8 cellular contexts compared by ENCODE assay signal in the genomic region with DNA sequence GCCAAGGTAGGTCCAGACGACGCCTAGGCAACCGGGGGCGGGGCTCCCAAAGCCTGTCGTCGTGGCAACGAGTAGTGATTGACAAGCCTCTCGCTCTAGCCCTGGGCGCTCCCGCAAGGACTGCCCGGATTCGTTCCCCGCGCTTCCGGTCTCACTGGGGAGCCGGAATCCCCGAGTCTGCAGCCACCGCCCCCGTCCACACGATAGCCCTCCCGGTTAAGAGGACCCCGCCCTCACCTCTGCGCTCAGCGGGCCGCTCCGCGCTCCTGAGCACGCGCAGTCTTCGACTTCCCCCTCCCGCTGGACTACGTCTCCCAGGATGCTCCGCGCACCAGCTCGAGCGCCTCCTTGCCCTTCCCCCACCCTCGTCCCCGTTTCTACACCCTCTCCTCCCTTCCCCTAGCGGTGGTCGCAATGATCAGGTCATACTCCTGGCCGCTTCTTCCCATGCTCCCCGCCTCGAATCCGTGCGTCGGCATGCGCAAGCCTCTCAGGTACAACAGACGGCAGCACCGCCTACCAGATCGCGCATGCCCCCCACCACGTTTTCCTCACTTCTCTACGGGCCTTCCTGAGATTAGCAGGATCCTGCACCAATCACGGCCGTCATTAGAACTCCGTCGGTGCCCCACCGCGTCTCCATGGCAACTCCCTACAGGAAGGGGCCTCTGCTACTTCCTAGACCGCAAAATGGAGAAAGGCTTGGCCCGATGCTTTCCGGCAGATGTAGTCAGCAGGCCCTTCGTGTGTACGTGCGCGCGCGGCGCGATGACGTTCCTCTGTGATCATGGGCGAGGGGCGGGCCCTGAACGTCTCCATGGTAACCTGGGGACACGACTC. TPM values are rescaled to one million over a fixed set of nuclear protein-coding genes. Genes with fewer than 3 reads are reported as not detected.
DNase-seq lines count a peak whose midpoint lies in the region; ATAC-seq and TF ChIP-seq lines count a peak whose summit lies in the region.

A gene (minus strand): TSS at position 518 of the 840 bp plus-strand sequence. CDS start 1,946 bp downstream, outside the sequence.

- peak; percentile 100 for DNase-seq in RPMI7951 (ENCODE audit: low read depth)
- DNase-seq in right atrium auricular region (ENCODE audit: low spot score), result peak; percentile 100
- DNase-seq in retinal pigment epithelial cell (ENCODE audit: low read depth), result peak; percentile 100
- no peak for DNase-seq in NCI-H510A treated with DMSO at 0.1 percent for 48 hours (lab: John Stamatoyannopoulos, UW)
- DNase-seq in SKM-1 (lab: John Stamatoyannopoulos, UW; ENCODE audit: unreplicated experiment), result no peak

- peaks cover 21% of the 10 kb centered on the region for H3K36me3 ChIP-seq in right atrium auricular region

- H3K27me3 ChIP-seq in right atrium auricular region, result no peaks in the 10 kb centered on the region

- TF ChIP-seq CTCF in GM12873 (IDR thresholded peaks at IDR 0.05; ENCODE audit: insufficient read depth, low read depth, low read length, missing control alignments) (peak; percentile 16), right atrium auricular region (IDR thresholded peaks at IDR 0.05) (peak in 1 of 2 donors; percentile 19), retinal pigment epithelial cell (conservative IDR thresholded peaks at IDR 0.05; ENCODE audit: low read depth, low read length) (no peak)

- H3K4me1 ChIP-seq in right atrium auricular region, result peaks cover 0 to 19% of the 10 kb centered on the region in 2 donors

- H3K4me3 ChIP-seq in right atrium auricular region, result peak within 1 kb of the TSS; percentile 71 to 72
- H3K4me3 ChIP-seq in retinal pigment epithelial cell (ENCODE audit: low read length), result peak within 1 kb of the TSS; percentile 85

- H3K27ac ChIP-seq in adipose tissue (ENCODE audit: low read depth, low read length), result peak within 1 kb of the TSS; percentile 62
- H3K27ac ChIP-seq in right atrium auricular region, result peak within 1 kb of the TSS; percentile 98 to 99

- peak; percentile 54 for ATAC-seq in HG02678 (IDR thresholded peaks at IDR 0.05; ENCODE audit: unreplicated experiment)

- H3K9me3 ChIP-seq in right atrium auricular region, result no peaks in the 10 kb centered on the region

- WGBS in adipose tissue, 3 donors, result 0 to 1% (median 0%) methylated on average over 75 of the region's 75 CpGs

RNA-seq across cellular contexts. Expression of the gene that starts here (rescaled TPM):
- 6.5 and 10.2 TPM in 2 replicates for total RNA-seq in RPMI7951 (2014; rRNA removed; shearing (Covaris generic))
- 10 to 100 TPM; 11.2 to 16.4 (median 14.7) TPM for polyA plus RNA-seq in adipose tissue
- total RNA-seq in right atrium auricular region, result 10 to 100 TPM in 1 of 2 donors, 1 to 10 TPM in 1; 6.5 to 11.3 TPM

Comparison
In these comparisons a context has a peak if more than half of its experiments do, and no peak if none do; other contexts are left out.
1. DNase-seq: peak in RPMI7951 (single experiment), right atrium auricular region (single experiment) and retinal pigment epithelial cell (single experiment); none in NCI-H510A treated with DMSO at 0.1 percent for 48 hours (single experiment) and SKM-1 (single experiment).